29 cellular contexts compared by ENCODE assay signal in genomic region chr1:71565831-71566230, GRCh38.
"Had no signal": no experiment of that assay in that cellular context is flagged by ENCODE, and none has a peak within 500 bp of the region (broad histone marks: within the 10 kb centered on the region; RNA-seq: fewer than 3 reads in every experiment).

No MANE protein-coding gene starts in this region.

- H3K36me3 Mint-ChIP-seq: naive thymus-derived CD8-positive, alpha-beta T cell; neural progenitor cell; stimulated activated memory B cell treated with anti-CD40 and anti-IgM and Interleukin-4, amounts not matched to agents 10 μg/mL and 1 μg/mL and 100 μg/mL, for 72 hours; type B pancreatic cell had no signal

- H3K4me3 Mint-ChIP-seq: naive thymus-derived CD8-positive, alpha-beta T cell; nephron; neural progenitor cell; stimulated activated memory B cell treated with anti-CD40 and anti-IgM and Interleukin-4, amounts not matched to agents 10 μg/mL and 1 μg/mL and 100 μg/mL, for 72 hours; stimulated activated naive CD8-positive, alpha-beta T cell treated with anti-CD3 and anti-CD28 coated beads, Interleukin-15, amount 100 ng/mL, for 72 hours; type B pancreatic cell had no signal

- H3K27me3 Mint-ChIP-seq: naive thymus-derived CD8-positive, alpha-beta T cell; progenitor cell of endocrine pancreas; stimulated activated memory B cell treated with anti-CD40 and anti-IgM and Interleukin-4, amounts not matched to agents 10 μg/mL and 1 μg/mL and 100 μg/mL, for 72 hours; stimulated activated naive CD8-positive, alpha-beta T cell treated with anti-CD3 and anti-CD28 coated beads, Interleukin-15, amount 100 ng/mL, for 72 hours; type B pancreatic cell had no signal

- H3K27me3 ChIP-seq: neural progenitor cell, ovary, right lobe of liver, sigmoid colon, spleen, suprapubic skin, testis, tibial artery, transverse colon, upper lobe of right lung, uterus had no signal

- ATAC-seq: naive thymus-derived CD8-positive, alpha-beta T cell; right lobe of liver; stimulated activated memory B cell treated with anti-CD40 and anti-IgM and Interleukin-4, amounts not matched to agents 10 μg/mL and 1 μg/mL and 100 μg/mL, for 72 hours; stimulated activated naive CD8-positive, alpha-beta T cell treated with anti-CD3 and anti-CD28 coated beads, Interleukin-15, amount 100 ng/mL, for 72 hours; stimulated activated naive CD8-positive, alpha-beta T cell treated with anti-CD3 and anti-CD28 coated beads, Interleukin-15, Interleukin-2, amounts not matched to agents 100 U/mL and 50 U/mL, for 24 hours had no signal

- H3K4me1 ChIP-seq: parathyroid adenoma, psoas muscle, right lobe of liver, spleen, suprapubic skin, testis, upper lobe of right lung had no signal

- H3K27ac ChIP-seq: neural progenitor cell, ovary, parathyroid adenoma, psoas muscle, right lobe of liver, spleen, suprapubic skin, testis, tibial artery, transverse colon, uterus had no signal

- H3K4me2 ChIP-seq: neural progenitor cell had no signal

- H3K4me1 Mint-ChIP-seq: naive thymus-derived CD8-positive, alpha-beta T cell; nephron; stimulated activated memory B cell treated with anti-CD40 and anti-IgM and Interleukin-4, amounts not matched to agents 10 μg/mL and 1 μg/mL and 100 μg/mL, for 72 hours; stimulated activated naive CD8-positive, alpha-beta T cell treated with anti-CD3 and anti-CD28 coated beads, Interleukin-15, amount 100 ng/mL, for 72 hours had no signal

- H3K9me3 Mint-ChIP-seq: naive thymus-derived CD8-positive, alpha-beta T cell; nephron; neural progenitor cell; stimulated activated naive CD8-positive, alpha-beta T cell treated with anti-CD3 and anti-CD28 coated beads, Interleukin-15, amount 100 ng/mL, for 72 hours; type B pancreatic cell had no signal

- H3K36me3 ChIP-seq: neural progenitor cell, ovary, right lobe of liver, sigmoid colon, spleen, suprapubic skin, tibial artery, transverse colon, upper lobe of right lung, uterus had no signal

- H3K9ac ChIP-seq: neural progenitor cell, parathyroid adenoma had no signal

- H3K4me3 ChIP-seq: neural progenitor cell, ovary, psoas muscle, right lobe of liver, sigmoid colon, spleen, suprapubic skin, testis, tibial artery, transverse colon, upper lobe of right lung, uterus had no signal

- H3K27ac Mint-ChIP-seq: naive thymus-derived CD8-positive, alpha-beta T cell; nephron; neural progenitor cell; progenitor cell of endocrine pancreas; stimulated activated memory B cell treated with anti-CD40 and anti-IgM and Interleukin-4, amounts not matched to agents 10 μg/mL and 1 μg/mL and 100 μg/mL, for 72 hours; stimulated activated naive CD8-positive, alpha-beta T cell treated with anti-CD3 and anti-CD28 coated beads, Interleukin-15, amount 100 ng/mL, for 72 hours; type B pancreatic cell had no signal

- H2AFZ ChIP-seq: neural progenitor cell, parathyroid adenoma had no signal

- DNase-seq: naive thymus-derived CD8-positive, alpha-beta T cell; occipital lobe; ovary; posterior cingulate gyrus; right lobe of liver; sigmoid colon; small intestine; spleen; stimulated activated CD4-positive, alpha-beta T cell treated with anti-CD3 and anti-CD28 coated beads, Interleukin-12 subunit alpha, Interleukin-12 subunit beta, amount 100 ng/mL, for 4 hours; stimulated activated CD4-positive, alpha-beta T cell treated with anti-CD3 and anti-CD28 coated beads, Interleukin-1b, Interleukin-23, amount 100 ng/mL, for 48 hours; stimulated activated CD4-positive, alpha-beta T cell treated with anti-CD3 and anti-CD28 coated beads, Interleukin-4, amount 100 ng/mL, for 1 hour; stimulated activated CD4-positive, alpha-beta T cell treated with anti-CD3 and anti-CD28 coated beads, Interleukin-4, amount 100 ng/mL, for 4 hours; stimulated activated CD8-positive, alpha-beta memory T cell treated with anti-CD3 and anti-CD28 coated beads, Interleukin-4, amount 100 ng/mL, for 48 hours; stimulated activated naive CD4-positive, alpha-beta T cell; stimulated activated naive CD8-positive, alpha-beta T cell treated with anti-CD3 and anti-CD28 coated beads, Interleukin-15, amount 100 ng/mL, for 72 hours; stimulated activated naive CD8-positive, alpha-beta T cell treated with anti-CD3 and anti-CD28 coated beads, Interleukin-15, Interleukin-2, amounts not matched to agents 100 U/mL and 50 U/mL, for 24 hours; testis; tibial artery; transverse colon; upper lobe of right lung; uterus had no signal

- H3K9me3 ChIP-seq: ovary, psoas muscle, right lobe of liver, sigmoid colon, spleen, suprapubic skin, testis, tibial artery, transverse colon, upper lobe of right lung, uterus had no signal
